In genomic region chr3:177446160-177446559, GRCh38 we compare ENCODE assay signal across 13 cellular contexts.
DNase-seq lines count a peak whose midpoint lies in the region; ATAC-seq and TF ChIP-seq lines count a peak whose summit lies in the region.
"Had no signal": no experiment of that assay in that cellular context is flagged by ENCODE, and none has a peak within 500 bp of the region (broad histone marks: within the 10 kb centered on the region; RNA-seq: fewer than 3 reads in every experiment).

No MANE protein-coding gene starts in this region.

- H3K9ac ChIP-seq in trophoblast cell (ENCODE audit: low read length) = no peak overlapping the region

- intact Hi-C loops in Panc1 (cut with micrococcal nuclease; ENCODE audit: unreplicated experiment) = no loop called here

- no peak for ATAC-seq in Panc1
- ATAC-seq in left lobe of liver = peak; percentile 54
- no peak for ATAC-seq in GM21423 (IDR thresholded peaks at IDR 0.05; ENCODE audit: unreplicated experiment)
- ATAC-seq: activated T-cell treated with anti-CD3 and anti-CD28 coated beads, Interleukin-2, amount 50 U/mL, for 72 hours had no signal

- H2AFZ ChIP-seq in trophoblast cell (ENCODE audit: insufficient read depth, low read length, poor library complexity) = no peak overlapping the region

- TF ChIP-seq CTCF in Panc1 (IDR thresholded peaks at IDR 0.05) = no peak

- peak; percentile 30 for DNase-seq in DMS153 treated with DMSO at 0.1 percent for 48 hours (lab: John Stamatoyannopoulos, UW; ENCODE audit: unreplicated experiment)
- no peak for DNase-seq in Panc1 (ENCODE audit: low read depth, low spot score)
- no peak for DNase-seq in left lobe of liver (ENCODE audit: low spot score)
- no peak for DNase-seq in trophoblast cell
- DNase-seq in NCI-H1930 (lab: John Stamatoyannopoulos, UW) = no peak
- DNase-seq in stimulated activated CD4-positive, alpha-beta T cell treated with anti-CD3 and anti-CD28 coated beads, Interleukin-15, amount 100 ng/mL, for 24 hours = no peak
- DNase-seq in retina = no peak
- DNase-seq: activated CD4-positive, alpha-beta memory T cell treated with anti-CD3 and anti-CD28 coated beads for 36 hours; activated T-cell treated with anti-CD3 and anti-CD28 coated beads, Interleukin-2, amount 50 U/mL, for 72 hours; NCI-H1048; NCI-H226; OCI-M1 had no signal

- H2BK12ac ChIP-seq in trophoblast cell (ENCODE audit: low read length) = peak overlapping the region; percentile 83

- no peak overlapping the region for H3K23ac ChIP-seq in trophoblast cell (ENCODE audit: low read length)

- H4K91ac ChIP-seq in trophoblast cell (ENCODE audit: low read depth, low read length) = no peak overlapping the region

- no peak overlapping the region for H4K8ac ChIP-seq in trophoblast cell (ENCODE audit: low read depth, low read length)

- H3K4me2 ChIP-seq in trophoblast cell (ENCODE audit: low read length) = no peak overlapping the region

- no peak overlapping the region for H2BK5ac ChIP-seq in trophoblast cell (ENCODE audit: low read depth, low read length, poor library complexity)

- POLR2A ChIA-PET in Panc1 (lab: Charles Lee) = no interaction called here

- H3K36me3 ChIP-seq in Panc1 (ENCODE audit: control insufficient read depth, insufficient read depth, low read length) (no peaks in the 10 kb centered on the region), trophoblast cell (ENCODE audit: control insufficient read depth in 1 of 2, insufficient read depth in 2 of 2, low read length in 2 of 2) (no peaks in the 10 kb centered on the region)

- no TSS peak for BruUV-seq in Panc1 (replicated peaks; lab: Mats Ljungman, UMichigan)

- no peaks in the 10 kb centered on the region for H3K27me3 ChIP-seq in Panc1 (ENCODE audit: control insufficient read depth, insufficient read depth, low read length)
- H3K27me3 ChIP-seq in trophoblast cell (ENCODE audit: insufficient read depth, low read length) = no peaks in the 10 kb centered on the region

- no peak overlapping the region for H2BK120ac ChIP-seq in trophoblast cell (ENCODE audit: insufficient read depth, low read length, poor library complexity)

- H3K4ac ChIP-seq in trophoblast cell (ENCODE audit: low read depth, low read length) = no peak overlapping the region

- H2AK5ac ChIP-seq in trophoblast cell (ENCODE audit: low read length) = no peak overlapping the region

- peak overlapping the region; percentile 36; the same call in 1 of the 2 replicates for H3K27ac ChIP-seq in Panc1 (ENCODE audit: low read length)
- no peak overlapping the region for H3K27ac ChIP-seq in trophoblast cell (ENCODE audit: low read depth, low read length)

- CTCF ChIA-PET in Panc1 (lab: Charles Lee) = no interaction called here

- no peak overlapping the region for H4K12ac ChIP-seq in trophoblast cell (ENCODE audit: low read depth, low read length)

- no CpG with 5 or more reads among the region's 6 CpGs for WGBS in trophoblast cell (ENCODE audit: extremely low coverage, insufficient coverage, insufficient read length)

- no peaks in the 10 kb centered on the region for H3K79me2 ChIP-seq in trophoblast cell (ENCODE audit: control insufficient read depth, insufficient read depth, low read length, poor library complexity)

- no peak overlapping the region for H3K14ac ChIP-seq in trophoblast cell (ENCODE audit: low read length)

- H3K18ac ChIP-seq in trophoblast cell (ENCODE audit: low read length) = no peak overlapping the region

- H3K9me3 ChIP-seq in Panc1 (ENCODE audit: control insufficient read depth, insufficient read depth, low read depth, low read length) = no peaks in the 10 kb centered on the region
- H3K9me3 ChIP-seq in trophoblast cell (ENCODE audit: insufficient read depth, low read depth, low read length) = no peaks in the 10 kb centered on the region

- H3K79me1 ChIP-seq in trophoblast cell (ENCODE audit: low read length) = peaks cover 3% of the 10 kb centered on the region

- no peak overlapping the region for H3K4me3 ChIP-seq in Panc1 (ENCODE audit: low read depth in 2 of 2, low read length in 2 of 2)
- H3K4me3 ChIP-seq in trophoblast cell (ENCODE audit: low read depth, low read length) = no peak overlapping the region

- in situ Hi-C loops in Panc1 (cut with HindIII; ENCODE audit: low pct_unique_long_range_greater_than_20kb, low sequenced_read_pairs) = no loop called here

- H3K4me1 ChIP-seq in Panc1 (ENCODE audit: control insufficient read depth, insufficient read depth, low read length) (peaks cover 16% of the 10 kb centered on the region; the same call in 1 of the 2 replicates), trophoblast cell (ENCODE audit: control insufficient read depth in 1 of 2, insufficient read depth in 2 of 2, low read length in 2 of 2) (peaks cover 0 to 3% of the 10 kb centered on the region in 2 experiments)
